ENCODE assay signal across 6 cellular contexts in the genomic region with DNA sequence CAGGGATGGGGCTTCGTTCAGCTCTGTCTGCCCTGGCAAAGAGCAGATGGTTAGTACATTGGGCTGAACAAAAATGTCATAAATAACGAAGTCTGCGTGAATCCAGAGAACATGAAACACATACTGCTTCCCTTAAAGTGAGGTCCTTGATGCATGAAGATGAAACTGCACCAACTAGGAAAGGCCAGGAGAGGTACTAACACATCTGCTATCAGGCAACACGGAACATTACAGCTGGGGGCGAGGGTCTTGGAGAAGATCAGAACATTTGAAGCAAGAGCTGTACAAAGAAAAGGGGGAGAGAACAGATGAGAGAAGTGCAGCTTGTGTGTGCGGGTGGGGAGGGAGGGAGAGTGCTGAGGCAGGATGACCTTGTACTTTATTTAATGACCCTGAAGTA. TPM values are rescaled to one million over a fixed set of nuclear protein-coding genes. Genes with fewer than 3 reads are reported as not detected.
"Had no signal": no experiment of that assay in that cellular context is flagged by ENCODE, and none has a peak within 500 bp of the region (broad histone marks: within the 10 kb centered on the region; RNA-seq: fewer than 3 reads in every experiment).

No MANE protein-coding gene starts in this region.

RNA-seq across cellular contexts. Expression of a gene that starts 3.5 kb away (rescaled TPM):
- total RNA-seq: GM23338, H1, H9, HT-29, IMR-90 had no signal
- polyA plus RNA-seq: GM23338, H1, IMR-90 had no signal

RNA-seq across cellular contexts. Expression of a gene that starts 10.8 kb away (rescaled TPM):
- total RNA-seq: GM23338, H1, H9, HT-29, IMR-90 had no signal
- polyA plus RNA-seq: IMR-90 had no signal

RNA-seq across cellular contexts. Expression of a gene that starts 30.9 kb away (rescaled TPM):
- total RNA-seq: IMR-90 had no signal
- polyA plus RNA-seq: K562 had no signal

RNA-seq across cellular contexts. Expression of a gene that starts 57.0 kb away (rescaled TPM):
- total RNA-seq: GM23338, H1, IMR-90, K562 had no signal
- polyA plus RNA-seq: K562 had no signal
